ENCODE assay signal across 1 cellular context in the genomic region with DNA sequence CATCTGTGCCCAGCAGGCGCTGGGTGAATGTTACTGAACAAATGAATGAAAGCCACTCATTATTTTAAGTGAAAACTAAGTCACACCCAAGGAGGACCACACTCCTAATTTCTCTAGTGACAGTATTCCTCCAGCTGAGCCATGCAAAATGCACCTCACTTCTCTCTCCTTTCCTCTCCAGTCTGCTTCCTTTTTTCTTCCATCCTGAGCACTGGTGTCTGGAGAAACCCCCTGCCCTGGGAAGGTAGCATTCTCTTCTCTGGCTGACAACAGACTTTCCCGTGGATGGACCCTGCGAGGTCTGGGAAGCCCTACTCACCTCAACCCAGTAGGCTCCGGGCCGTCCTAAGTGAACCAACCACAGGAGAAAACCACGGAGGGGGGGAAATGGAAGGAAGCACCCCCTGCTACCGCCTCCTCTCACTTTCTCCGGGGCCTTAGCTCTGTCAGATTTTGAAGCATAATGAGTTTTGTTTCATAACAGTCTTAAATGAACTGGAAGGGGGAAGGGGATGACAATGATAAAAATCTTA.
TF ChIP-seq lines count a peak whose summit lies in the region.

No MANE protein-coding gene starts in this region.

TF ChIP-seq in H1, 55 proteins besides CTCF, POLR2A, EP300 and RAD21:
- no peak for TF ChIP-seq SRF (IDR thresholded peaks at IDR 0.05; ENCODE audit: low read depth, low read length)
- no peak for TF ChIP-seq E2F6 (IDR thresholded peaks at IDR 0.05)
- TF ChIP-seq CHD1 (IDR thresholded peaks at IDR 0.05; ENCODE audit: low read depth, low read length), result no peak
- no peak for TF ChIP-seq SP4 (IDR thresholded peaks at IDR 0.05; ENCODE audit: low read length)
